Comparison of ENCODE assay signal across 25 cellular contexts in the genomic region with DNA sequence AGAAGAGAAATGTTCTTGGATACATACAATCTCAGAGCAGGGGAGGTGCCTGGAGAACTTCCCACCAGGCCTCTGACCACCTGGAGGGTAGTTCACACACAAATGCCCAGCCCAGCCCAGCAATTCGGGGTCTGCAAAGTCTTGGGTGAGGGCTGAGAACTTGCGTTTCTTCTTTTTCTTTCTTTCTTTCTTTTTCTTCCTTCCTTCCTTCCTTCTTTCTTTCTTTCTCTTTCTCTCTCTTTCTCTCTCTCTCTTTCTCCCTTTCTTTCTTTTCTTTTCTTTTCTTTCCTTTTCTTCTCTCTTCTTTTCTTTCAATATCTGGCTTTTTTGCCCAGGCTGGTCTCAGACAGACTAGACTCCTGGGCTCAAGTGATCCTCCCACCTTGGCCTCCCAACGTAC. TPM values are rescaled to one million over a fixed set of nuclear protein-coding genes. Genes with fewer than 3 reads are reported as not detected.
A peak's percentile ranks its signal among the peaks of the same experiment; 100 is the strongest.
DNase-seq lines count a peak whose midpoint lies in the region; ATAC-seq, FAIRE-seq and TF ChIP-seq lines count a peak whose summit lies in the region.
"Had no signal": no experiment of that assay in that cellular context is flagged by ENCODE, and none has a peak within 500 bp of the region (broad histone marks: within the 10 kb centered on the region; RNA-seq: fewer than 3 reads in every experiment).

No MANE protein-coding gene starts in this region.

- no peaks in the 10 kb centered on the region for H3K36me3 ChIP-seq in HEK293 (ENCODE audit: control insufficient read depth in 2 of 2, insufficient read depth in 1 of 2, low read length in 2 of 2)
- no peaks in the 10 kb centered on the region for H3K36me3 ChIP-seq in K562 (ENCODE audit: control insufficient read depth, insufficient read depth, low read length)
- H3K36me3 ChIP-seq: BLaER1 treated with 17β-estradiol and CSF1 and Interleukin-3, amounts not matched to agents 10 nM and 100 nM had no signal

- CTCF ChIA-PET in activated CD8-positive, alpha-beta memory T cell treated with anti-CD3 and anti-CD28 coated beads, Interleukin-2, amount 10 ng/mL, durations not matched to agents 7 days and 5 days (lab: Charles Lee): no interaction called here
- CTCF ChIA-PET in HEK293 (lab: Yijun Ruan, JAX): interaction anchor here (0.6 to 2.8 kb wide), 2 partner anchors 16 to 236 kb away, joined by 3 to 16 read pairs; no protein-coding TSS in a partner anchor
- CTCF ChIA-PET in K562 (lab: Yijun Ruan, JAX; ENCODE audit: low intra/inter-chr PET ratio): no interaction called here

- FAIRE-seq in K562 (lab: Jason Lieb, UNC): no peak
- FAIRE-seq: A549, D721Med, G401.6, GM12891, GM19239 had no signal

- H3K4me2 ChIP-seq in K562 (ENCODE audit: insufficient read depth, low read length): no peak overlapping the region
- H3K4me2 ChIP-seq: A549; BLaER1 treated with 17β-estradiol and CSF1 and Interleukin-3, amounts not matched to agents 10 nM and 100 nM had no signal

- no peak for TF ChIP-seq POLR2A in K562 (conservative IDR thresholded peaks at IDR 0.05)

- no peaks in the 10 kb centered on the region for H3K36me3 Mint-ChIP-seq in activated CD8-positive, alpha-beta memory T cell treated with anti-CD3 and anti-CD28 coated beads, Interleukin-2, amount 10 ng/mL, durations not matched to agents 7 days and 5 days
- H3K36me3 Mint-ChIP-seq: CD8-positive, alpha-beta T cell had no signal

- intact Hi-C loops in K562 (cut with micrococcal nuclease): no loop called here
- intact Hi-C loops in dorsolateral prefrontal cortex (cut with DNase I): no loop called here

- no peaks in the 10 kb centered on the region for H3K9me1 ChIP-seq in K562 (ENCODE audit: control insufficient read depth, insufficient read depth, low read length)

- DNase-seq in activated CD8-positive, alpha-beta memory T cell treated with anti-CD3 and anti-CD28 coated beads, Interleukin-2, amount 10 ng/mL, durations not matched to agents 7 days and 5 days: no peak
- DNase-seq in activated CD8-positive, alpha-beta memory T cell treated with anti-CD3 and anti-CD28 coated beads, Interleukin-2, amount 50 U/mL, for 48 hours: no peak
- DNase-seq in K562 (ENCODE audit: extremely low read depth in 1 of 4, low spot score in 3 of 4) (no peak), coronary artery (ENCODE audit: low spot score) (no peak), mesenteric fat pad (ENCODE audit: low spot score) (no peak), dorsolateral prefrontal cortex (no peak)
- DNase-seq: AML-193; Caco-2; Calu3; CD4-positive, alpha-beta T cell; CD8-positive, alpha-beta T cell; DMS79 treated with DMSO at 0.1 percent for 48 hours; GF-D8 had no signal

- H3K9me3 ChIP-seq in HEK293 (ENCODE audit: control insufficient read depth, insufficient read depth, low read depth, low read length) (no peaks in the 10 kb centered on the region), K562 (replicated peaks; ENCODE audit: control insufficient read depth, insufficient read depth, low read depth, low read length) (0 out of 2 replicates have a peak, but pooled peaks cover 3% of the 10 kb centered on the region)
- H3K9me3 ChIP-seq: A549, Caco-2 had no signal

- H3K4me3 ChIP-seq in HEK293 (ENCODE audit: low read depth, low read length) (no peak overlapping the region), K562 (no peak overlapping the region), coronary artery (no peak overlapping the region), dorsolateral prefrontal cortex (no peak overlapping the region)
- H3K4me3 ChIP-seq: A549; BLaER1 treated with 17β-estradiol and CSF1 and Interleukin-3, amounts not matched to agents 10 nM and 100 nM had no signal

- ATAC-seq in activated CD8-positive, alpha-beta memory T cell treated with anti-CD3 and anti-CD28 coated beads, Interleukin-2, amount 10 ng/mL, durations not matched to agents 7 days and 5 days: no peak
- ATAC-seq in K562: no peak
- ATAC-seq: A549; CD8-positive, alpha-beta T cell had no signal

- WGBS in K562 (ENCODE audit: insufficient coverage, low coverage, missing lambda C conversion rate): 10% methylated on average over 3 of the region's 3 CpGs

- no peak overlapping the region for H3K9ac ChIP-seq in K562 (ENCODE audit: insufficient read depth in 1 of 2, low read depth in 2 of 2, low read length in 2 of 2)
- H3K9ac ChIP-seq: BLaER1 treated with 17β-estradiol and CSF1 and Interleukin-3, amounts not matched to agents 10 nM and 100 nM had no signal

- no peaks in the 10 kb centered on the region for H3K9me3 Mint-ChIP-seq in activated CD8-positive, alpha-beta memory T cell treated with anti-CD3 and anti-CD28 coated beads, Interleukin-2, amount 10 ng/mL, durations not matched to agents 7 days and 5 days (ENCODE audit: low read depth)
- H3K9me3 Mint-ChIP-seq: CD4-positive, alpha-beta T cell had no signal

- H3K27ac Mint-ChIP-seq in activated CD8-positive, alpha-beta memory T cell treated with anti-CD3 and anti-CD28 coated beads, Interleukin-2, amount 10 ng/mL, durations not matched to agents 7 days and 5 days: peak overlapping the region; percentile 8
- H3K27ac Mint-ChIP-seq: B cell; CD4-positive, alpha-beta T cell; CD8-positive, alpha-beta T cell had no signal

- H3K27ac ChIP-seq in HEK293 (ENCODE audit: extremely low read depth, low read depth, low read length) (no peak overlapping the region), K562 (ENCODE audit: extremely low read depth, low read depth, low read length) (no peak overlapping the region), coronary artery (no peak overlapping the region), dorsolateral prefrontal cortex (no peak overlapping the region)
- H3K27ac ChIP-seq: 22Rv1; A549; BLaER1 treated with 17β-estradiol and CSF1 and Interleukin-3, amounts not matched to agents 10 nM and 100 nM; C4-2B had no signal

- H2AFZ ChIP-seq in K562 (ENCODE audit: low read depth, low read length): no peak overlapping the region

- peaks cover 5% of the 10 kb centered on the region for H3K27me3 Mint-ChIP-seq in activated CD8-positive, alpha-beta memory T cell treated with anti-CD3 and anti-CD28 coated beads, Interleukin-2, amount 10 ng/mL, durations not matched to agents 7 days and 5 days
- H3K27me3 Mint-ChIP-seq: CD4-positive, alpha-beta T cell had no signal

- H3K27me3 ChIP-seq in K562 (ENCODE audit: control insufficient read depth in 2 of 2, insufficient read depth in 2 of 2, low read length in 2 of 2) (peaks cover 6 to 38% of the 10 kb centered on the region in 2 experiments; a peak in 4 of 5 replicates), dorsolateral prefrontal cortex (peaks cover 0 to 4% (median 0%) of the 10 kb centered on the region in 45 donors)
- H3K27me3 ChIP-seq: BLaER1 treated with 17β-estradiol and CSF1 and Interleukin-3, amounts not matched to agents 10 nM and 100 nM had no signal

- no peaks in the 10 kb centered on the region for H3K4me1 ChIP-seq in HEK293 (ENCODE audit: control insufficient read depth, insufficient read depth, low read length)
- peaks cover 0 to 9% of the 10 kb centered on the region in 2 experiments; a peak in 2 of 5 replicates for H3K4me1 ChIP-seq in K562 (replicated peaks in 1 of 2; ENCODE audit: control insufficient read depth in 2 of 2, insufficient read depth in 2 of 2, low read length in 2 of 2)
- H3K4me1 ChIP-seq: A549, Caco-2 had no signal

- in situ Hi-C loops in K562 (cut with MboI): no loop called here

- no peak for TF ChIP-seq RAD21 in K562 (CRISPR knock-in tag; conservative IDR thresholded peaks at IDR 0.05 in 1 of 2, IDR thresholded peaks at IDR 0.05 in 1 of 2)

- no peaks in the 10 kb centered on the region for H3K79me2 ChIP-seq in K562 (ENCODE audit: control insufficient read depth, insufficient read depth, low read length)

- no peaks in the 10 kb centered on the region for H4K20me1 ChIP-seq in K562 (replicated peaks; ENCODE audit: control insufficient read depth, insufficient read depth, low read length)
- H4K20me1 ChIP-seq: BLaER1 treated with 17β-estradiol and CSF1 and Interleukin-3, amounts not matched to agents 10 nM and 100 nM had no signal

- no peak for TF ChIP-seq EP300 in K562 (IDR thresholded peaks at IDR 0.05; ENCODE audit: low read length)

- TF ChIP-seq CTCF in HEK293 (tag by site-specific recombination; IDR thresholded peaks at IDR 0.05) (no peak), K562 (IDR thresholded peaks at IDR 0.05 in 2 of 3, conservative IDR thresholded peaks at IDR 0.05 in 1 of 3; ENCODE audit: insufficient read depth in 2 of 3, low read depth in 1 of 3, low read length in 3 of 3) (no peak), coronary artery (IDR thresholded peaks at IDR 0.05) (no peak), dorsolateral prefrontal cortex (IDR thresholded peaks at IDR 0.05 in 54 of 56, conservative IDR thresholded peaks at IDR 0.05 in 2 of 56; ENCODE audit: low read depth in 1 of 56, partially characterized antibody in 56 of 56) (no peak)

- H3K4me1 Mint-ChIP-seq in activated CD8-positive, alpha-beta memory T cell treated with anti-CD3 and anti-CD28 coated beads, Interleukin-2, amount 10 ng/mL, durations not matched to agents 7 days and 5 days: no peaks in the 10 kb centered on the region
- H3K4me1 Mint-ChIP-seq: B cell had no signal

- no TSS peak for BruUV-seq in K562 (replicated peaks; lab: Mats Ljungman, UMichigan)

- no peak overlapping the region for H3K4me3 Mint-ChIP-seq in activated CD8-positive, alpha-beta memory T cell treated with anti-CD3 and anti-CD28 coated beads, Interleukin-2, amount 10 ng/mL, durations not matched to agents 7 days and 5 days
- H3K4me3 Mint-ChIP-seq: B cell; CD4-positive, alpha-beta T cell; CD8-positive, alpha-beta T cell had no signal

- POLR2A ChIA-PET in HEK293 (lab: Yijun Ruan, JAX): interaction anchor here (0.7 kb wide), 1 partner anchor 47 kb away, joined by 3 read pairs; no protein-coding TSS in a partner anchor
- POLR2A ChIA-PET in K562 (lab: Yijun Ruan, JAX): no interaction called here

RNA-seq across cellular contexts. Expression of gene NPC1L1, which starts 22.4 kb away (rescaled TPM):
- not detected for total RNA-seq in activated CD8-positive, alpha-beta memory T cell treated with anti-CD3 and anti-CD28 coated beads, Interleukin-2, amount 10 ng/mL, durations not matched to agents 7 days and 5 days
- 0.26 and 0.81 TPM in 2 replicates for total RNA-seq in K562 (2011; cell fraction: chromatin; rRNA removed; ENCODE audit: low replicate concordance)
- total RNA-seq in K562 (2011; cell fraction: nucleolus; rRNA removed): 0.33 and 0.39 TPM in 2 replicates
- 0.15 and 0.37 TPM in 2 replicates for total RNA-seq in K562 (2011; cell fraction: nucleoplasm; rRNA removed)
- total RNA-seq in K562 (2014; rRNA removed) (0.18 TPM in 1 of 2 replicates, not detected in the other), K562 (2014; rRNA removed; fragmentation: Illumina TruSeq; extraction: Trizol) (not detected in 2 replicates), K562 (2015; rRNA removed; fragmentation: Illumina TruSeq; extraction: Trizol) (not detected in 2 replicates), K562 (2021) (0.02 and 0.07 TPM in 2 replicates), mesenteric fat pad (0.29 TPM), dorsolateral prefrontal cortex (1 to 10 TPM in 19 of 120 experiments, under 1 TPM in 74, not detected in 27; 0.07 to 6.0 (median 0.33) TPM)
- polyA plus RNA-seq in K562 (2011; rRNA removed) (0.08 and 0.14 TPM in 2 replicates), K562 (2014; fragmentation: Illumina TruSeq; extraction: Trizol) (0.01 and 0.06 TPM in 2 replicates), K562 (2014; fragmentation: Nextera tagmentation; extraction: Ambion mirVana) (not detected), K562 (2014; rRNA removed) (0.07 TPM in 1 of 2 replicates, not detected in the other)
- polyA plus RNA-seq in K562 (2011; cell fraction: cytosol; rRNA removed): 0.10 and 0.18 TPM in 2 replicates
- 0.74 and 1.1 TPM in 2 replicates for polyA plus RNA-seq in K562 (2011; cell fraction: nucleus; rRNA removed)
- 0.08 and 0.11 TPM in 2 replicates for polyA plus RNA-seq in K562 (2012)
- 0.06 and 0.11 TPM in 2 replicates for polyA minus RNA-seq in K562 (2011; rRNA and poly(A)+ RNA removed)
- not detected in 2 replicates for polyA minus RNA-seq in K562 (2011; cell fraction: cytosol; rRNA and poly(A)+ RNA removed)
- 0.13 and 0.44 TPM in 2 replicates for polyA minus RNA-seq in K562 (2011; cell fraction: nucleus; rRNA and poly(A)+ RNA removed)
- total RNA-seq: A172, B cell had no signal
- polyA plus RNA-seq: BJ had no signal

RNA-seq across cellular contexts. Expression of gene NUDCD3, which starts 28.3 kb away (rescaled TPM):
- total RNA-seq in activated CD8-positive, alpha-beta memory T cell treated with anti-CD3 and anti-CD28 coated beads, Interleukin-2, amount 10 ng/mL, durations not matched to agents 7 days and 5 days: 100 to 1,000 TPM in 1 of 2 experiments, 10 to 100 TPM in 1; 92.2 to 101 TPM
- 63.6 and 73.8 TPM in 2 replicates for total RNA-seq in K562 (2011; cell fraction: chromatin; rRNA removed; ENCODE audit: low replicate concordance)
- total RNA-seq in K562 (2011; cell fraction: nucleolus; rRNA removed): 37.4 and 47.0 TPM in 2 replicates
- total RNA-seq in K562 (2011; cell fraction: nucleoplasm; rRNA removed): 50.4 and 63.1 TPM in 2 replicates
- total RNA-seq in K562 (2014; rRNA removed): 38.9 and 44.2 TPM in 2 replicates
- 34.1 and 34.5 TPM in 2 replicates for total RNA-seq in K562 (2014; rRNA removed; fragmentation: Illumina TruSeq; extraction: Trizol)
- total RNA-seq in K562 (2015; rRNA removed; fragmentation: Illumina TruSeq; extraction: Trizol): 32.2 and 36.5 TPM in 2 replicates
- 64.2 and 67.5 TPM in 2 replicates for total RNA-seq in K562 (2021)
- 44.1 and 48.8 TPM in 2 replicates for polyA plus RNA-seq in K562 (2011; rRNA removed)
- polyA plus RNA-seq in K562 (2011; cell fraction: cytosol; rRNA removed): 31.6 and 43.3 TPM in 2 replicates
- 40.4 and 53.9 TPM in 2 replicates for polyA plus RNA-seq in K562 (2011; cell fraction: nucleus; rRNA removed)
- polyA plus RNA-seq in K562 (2012): 43.7 and 44.4 TPM in 2 replicates
- 36.6 and 42.6 TPM in 2 replicates for polyA plus RNA-seq in K562 (2014; fragmentation: Illumina TruSeq; extraction: Trizol)
- polyA plus RNA-seq in K562 (2014; fragmentation: Nextera tagmentation; extraction: Ambion mirVana): 10 to 100 TPM; 24.8 to 51.1 TPM
- 33.2 and 37.9 TPM in 2 replicates for polyA plus RNA-seq in K562 (2014; rRNA removed)
- polyA minus RNA-seq in K562 (2011; rRNA and poly(A)+ RNA removed): 87.8 and 95.8 TPM in 2 replicates
- 34.4 and 44.3 TPM in 2 replicates for polyA minus RNA-seq in K562 (2011; cell fraction: cytosol; rRNA and poly(A)+ RNA removed)
- polyA minus RNA-seq in K562 (2011; cell fraction: nucleus; rRNA and poly(A)+ RNA removed): 27.1 and 34.5 TPM in 2 replicates
- total RNA-seq in mesenteric fat pad: 68.9 TPM
- total RNA-seq in dorsolateral prefrontal cortex: 100 to 1,000 TPM; 157 to 398 (median 298) TPM

RNA-seq across cellular contexts. Expression of gene DDX56, which starts 54.9 kb away (rescaled TPM):
- 100 to 1,000 TPM in 1 of 2 experiments, 10 to 100 TPM in 1; 97.4 to 102 TPM for total RNA-seq in activated CD8-positive, alpha-beta memory T cell treated with anti-CD3 and anti-CD28 coated beads, Interleukin-2, amount 10 ng/mL, durations not matched to agents 7 days and 5 days
- total RNA-seq in K562 (2011; cell fraction: chromatin; rRNA removed; ENCODE audit: low replicate concordance): 104 and 320 TPM in 2 replicates
- 229 and 246 TPM in 2 replicates for total RNA-seq in K562 (2011; cell fraction: nucleolus; rRNA removed)
- 121 and 141 TPM in 2 replicates for total RNA-seq in K562 (2011; cell fraction: nucleoplasm; rRNA removed)
- total RNA-seq in K562 (2014; rRNA removed) (102 and 133 TPM in 2 replicates), K562 (2014; rRNA removed; fragmentation: Illumina TruSeq; extraction: Trizol) (91.2 and 103 TPM in 2 replicates), K562 (2015; rRNA removed; fragmentation: Illumina TruSeq; extraction: Trizol) (89.1 and 90.8 TPM in 2 replicates), K562 (2021) (145 and 155 TPM in 2 replicates), mesenteric fat pad (64.1 TPM), dorsolateral prefrontal cortex (10 to 100 TPM; 38.1 to 83.2 (median 61.5) TPM)
- polyA plus RNA-seq in K562 (2011; rRNA removed) (110 and 120 TPM in 2 replicates), K562 (2014; fragmentation: Illumina TruSeq; extraction: Trizol) (114 and 133 TPM in 2 replicates), K562 (2014; fragmentation: Nextera tagmentation; extraction: Ambion mirVana) (10 to 100 TPM; 33.0 to 45.2 TPM), K562 (2014; rRNA removed) (96.7 and 109 TPM in 2 replicates)
- 100 and 136 TPM in 2 replicates for polyA plus RNA-seq in K562 (2011; cell fraction: cytosol; rRNA removed)
- 265 and 309 TPM in 2 replicates for polyA plus RNA-seq in K562 (2011; cell fraction: nucleus; rRNA removed)
- 122 and 135 TPM in 2 replicates for polyA plus RNA-seq in K562 (2012)
- polyA minus RNA-seq in K562 (2011; rRNA and poly(A)+ RNA removed): 74.9 and 101 TPM in 2 replicates
- polyA minus RNA-seq in K562 (2011; cell fraction: cytosol; rRNA and poly(A)+ RNA removed): 38.9 and 72.1 TPM in 2 replicates
- polyA minus RNA-seq in K562 (2011; cell fraction: nucleus; rRNA and poly(A)+ RNA removed): 84.7 and 97.7 TPM in 2 replicates
